In the genomic region with DNA sequence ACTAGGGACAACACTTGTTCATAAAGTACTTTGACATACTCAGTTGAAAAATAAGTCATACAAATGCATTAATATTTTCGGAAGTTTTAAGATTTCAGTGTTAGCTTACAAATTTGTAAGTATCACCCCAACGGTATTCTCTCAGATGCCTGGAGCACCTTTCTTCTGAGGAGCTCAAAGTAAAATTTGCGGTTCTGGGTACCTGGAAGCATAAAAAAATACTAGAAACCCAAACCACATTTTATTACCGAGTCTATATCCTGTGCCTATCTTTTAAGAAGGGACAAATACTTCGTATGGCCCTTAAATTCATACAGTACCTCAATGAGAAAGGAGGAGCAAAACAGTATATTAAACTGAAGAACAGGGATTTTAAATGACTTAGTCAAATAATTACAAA, we compare ENCODE assay signal across 14 cellular contexts. TPM values are rescaled to one million over a fixed set of nuclear protein-coding genes. Genes with fewer than 3 reads are reported as not detected.
DNase-seq lines count a peak whose midpoint lies in the region; ATAC-seq and TF ChIP-seq lines count a peak whose summit lies in the region.
"Had no signal": no experiment of that assay in that cellular context is flagged by ENCODE, and none has a peak within 500 bp of the region (broad histone marks: within the 10 kb centered on the region; RNA-seq: fewer than 3 reads in every experiment).

No MANE protein-coding gene starts in this region.

- intact Hi-C loops in adrenal gland (cut with DNase I): no loop called here

- no peaks in the 10 kb centered on the region for H3K9me2 ChIP-seq in Loucy (replicated peaks; ENCODE audit: low read depth, low read length)

- H3K4me3 Mint-ChIP-seq in activated T-cell treated with anti-CD3 and anti-CD28 coated beads, Interleukin-2, amount 50 U/mL, for 4 hours: peak overlapping the region; percentile 55
- no peak overlapping the region for H3K4me3 Mint-ChIP-seq in endodermal cell

- no peak for ATAC-seq in activated T-cell treated with anti-CD3 and anti-CD28 coated beads, Interleukin-2, amount 50 U/mL, for 4 hours

- peaks cover 27% of the 10 kb centered on the region for H3K36me3 Mint-ChIP-seq in activated T-cell treated with anti-CD3 and anti-CD28 coated beads, Interleukin-2, amount 50 U/mL, for 4 hours (ENCODE audit: insufficient read depth)
- H3K36me3 Mint-ChIP-seq in endodermal cell (ENCODE audit: low read depth): peaks cover 39% of the 10 kb centered on the region

- H3K4me1 Mint-ChIP-seq in activated T-cell treated with anti-CD3 and anti-CD28 coated beads, Interleukin-2, amount 50 U/mL, for 4 hours (ENCODE audit: low read depth): peaks cover 60% of the 10 kb centered on the region
- H3K4me1 Mint-ChIP-seq in endodermal cell: peaks cover 28% of the 10 kb centered on the region

- peaks cover 35% of the 10 kb centered on the region for H3K36me3 ChIP-seq in Loucy (ENCODE audit: insufficient read depth, low read length)
- peaks cover 72% of the 10 kb centered on the region for H3K36me3 ChIP-seq in endodermal cell (ENCODE audit: control insufficient read depth, insufficient read depth, low read length)
- H3K36me3 ChIP-seq in smooth muscle cell (ENCODE audit: low read depth): no peaks in the 10 kb centered on the region
- peaks cover 78% of the 10 kb centered on the region for H3K36me3 ChIP-seq in SJCRH30
- H3K36me3 ChIP-seq in adrenal gland (replicated peaks in 1 of 2): peaks cover 0 to 13% of the 10 kb centered on the region in 2 donors

- H4K20me1 ChIP-seq in Loucy (ENCODE audit: insufficient read depth, low read length, poor library complexity, severe bottlenecking) (peaks cover 94% of the 10 kb centered on the region), smooth muscle cell (ENCODE audit: low read depth) (peaks cover 98% of the 10 kb centered on the region)

- no peaks in the 10 kb centered on the region for H3K27me3 ChIP-seq in Loucy (ENCODE audit: insufficient read depth, low read length, poor library complexity, severe bottlenecking)
- H3K27me3 ChIP-seq in endodermal cell (ENCODE audit: control insufficient read depth, insufficient read depth, low read length, poor library complexity, severe bottlenecking): no peaks in the 10 kb centered on the region
- no peaks in the 10 kb centered on the region for H3K27me3 ChIP-seq in smooth muscle cell (ENCODE audit: low read depth)
- H3K27me3 ChIP-seq in SJCRH30: no peaks in the 10 kb centered on the region
- no peaks in the 10 kb centered on the region for H3K27me3 ChIP-seq in adrenal gland
- H3K27me3 ChIP-seq: sigmoid colon had no signal

- no peak overlapping the region for H2AFZ ChIP-seq in Loucy (ENCODE audit: low read length)
- H2AFZ ChIP-seq in smooth muscle cell (ENCODE audit: low read depth): no peak overlapping the region

- H3K79me2 ChIP-seq in Loucy (ENCODE audit: insufficient read depth, low read length) (peaks cover 99% of the 10 kb centered on the region), smooth muscle cell (ENCODE audit: low read depth) (peaks cover 98% of the 10 kb centered on the region)

- 0 out of 2 replicates have a peak, but pooled peaks cover 14% of the 10 kb centered on the region for H3F3A ChIP-seq in Loucy (ENCODE audit: low read depth)
- H3F3A ChIP-seq in smooth muscle cell (ENCODE audit: low read depth): peaks cover 17% of the 10 kb centered on the region

- TF ChIP-seq CTCF in Loucy (conservative IDR thresholded peaks at IDR 0.05; ENCODE audit: low read length) (no peak), endodermal cell (conservative IDR thresholded peaks at IDR 0.05) (no peak), smooth muscle cell (IDR thresholded peaks at IDR 0.05; ENCODE audit: borderline replicate concordance, insufficient read depth, poor library complexity, severe bottlenecking) (no peak), adrenal gland (IDR thresholded peaks at IDR 0.05) (no peak)

- no peak for DNase-seq in activated T-cell treated with anti-CD3 and anti-CD28 coated beads, Interleukin-2, amount 50 U/mL, for 4 hours
- DNase-seq in activated T-cell treated with anti-CD3 and anti-CD28 coated beads for 4 hours: no peak
- DNase-seq in endodermal cell: no peak
- no peak for DNase-seq in smooth muscle cell (lab: John Stamatoyannopoulos, UW; ENCODE audit: unreplicated experiment)
- DNase-seq in SJCRH30: no peak
- no peak for DNase-seq in adrenal gland
- DNase-seq in DMS153 treated with DMSO at 0.1 percent for 48 hours (lab: John Stamatoyannopoulos, UW; ENCODE audit: unreplicated experiment): no peak
- DNase-seq: activated CD8-positive, alpha-beta memory T cell treated with anti-CD3 and anti-CD28 coated beads, Interleukin-2, amount 50 U/mL, for 4 hours; anterior cingulate cortex; left ventricle myocardium inferior; SIG-M5; sigmoid colon; stimulated activated naive CD4-positive, alpha-beta T cell had no signal

- H3K9me3 Mint-ChIP-seq in activated T-cell treated with anti-CD3 and anti-CD28 coated beads, Interleukin-2, amount 50 U/mL, for 4 hours: no peaks in the 10 kb centered on the region
- peaks cover 3% of the 10 kb centered on the region for H3K9me3 Mint-ChIP-seq in endodermal cell

- peaks cover 46% of the 10 kb centered on the region for H3K4me1 ChIP-seq in Loucy (ENCODE audit: insufficient read depth, low read length, poor library complexity, severe bottlenecking)
- peaks cover 9% of the 10 kb centered on the region for H3K4me1 ChIP-seq in endodermal cell (ENCODE audit: control insufficient read depth, insufficient read depth, low read length)
- peaks cover 26% of the 10 kb centered on the region for H3K4me1 ChIP-seq in smooth muscle cell (ENCODE audit: low read depth)
- H3K4me1 ChIP-seq in SJCRH30: no peaks in the 10 kb centered on the region
- H3K4me1 ChIP-seq in adrenal gland (replicated peaks in 1 of 2): peaks cover 9 to 43% of the 10 kb centered on the region in 2 donors

- H3K27ac Mint-ChIP-seq in endodermal cell: no peak overlapping the region

- H3K4me2 ChIP-seq in Loucy (ENCODE audit: low read depth, low read length, poor library complexity, severe bottlenecking): peak overlapping the region; percentile 72
- peak overlapping the region; percentile 48 for H3K4me2 ChIP-seq in smooth muscle cell

- H3K27ac ChIP-seq in endodermal cell (ENCODE audit: low read depth, low read length): no peak overlapping the region
- H3K27ac ChIP-seq in smooth muscle cell (ENCODE audit: low read depth): peak overlapping the region; percentile 60
- H3K27ac ChIP-seq in SJCRH30: no peak overlapping the region
- no peak overlapping the region for H3K27ac ChIP-seq in adrenal gland
- H3K27ac ChIP-seq: left ventricle myocardium inferior had no signal

- H3K4me3 ChIP-seq in Loucy (ENCODE audit: low read length, poor library complexity, severe bottlenecking): peak overlapping the region; percentile 48
- peak overlapping the region; percentile 3 for H3K4me3 ChIP-seq in endodermal cell (ENCODE audit: low read length)
- no peak overlapping the region for H3K4me3 ChIP-seq in smooth muscle cell
- H3K4me3 ChIP-seq in SJCRH30: no peak overlapping the region
- H3K4me3 ChIP-seq in adrenal gland: no peak overlapping the region
- H3K4me3 ChIP-seq: left ventricle myocardium inferior, sigmoid colon had no signal

- H3K9me3 ChIP-seq in Loucy (ENCODE audit: insufficient read depth, low read depth, low read length) (no peaks in the 10 kb centered on the region), endodermal cell (ENCODE audit: control insufficient read depth, low read length) (peaks cover 5% of the 10 kb centered on the region), smooth muscle cell (replicated peaks; ENCODE audit: low read depth) (no peaks in the 10 kb centered on the region), SJCRH30 (replicated peaks) (no peaks in the 10 kb centered on the region), adrenal gland (replicated peaks in 1 of 3) (no peaks in the 10 kb centered on the region)
- H3K9me3 ChIP-seq: left ventricle myocardium inferior, sigmoid colon had no signal

- H3K27me3 Mint-ChIP-seq in activated T-cell treated with anti-CD3 and anti-CD28 coated beads, Interleukin-2, amount 50 U/mL, for 4 hours (ENCODE audit: low read depth): no peaks in the 10 kb centered on the region
- H3K27me3 Mint-ChIP-seq in endodermal cell (ENCODE audit: insufficient read depth): no peaks in the 10 kb centered on the region

- 91 to 100% methylated on average over 3 to 5 of the region's 5 CpGs for WGBS in endodermal cell (ENCODE audit: insufficient coverage in 1 of 2, insufficient read length in 1 of 2), 2 experiments
- WGBS in smooth muscle cell (ENCODE audit: low lambda C conversion rate): 93% methylated on average over 5 of the region's 5 CpGs
- 84 to 93% (median 88%) methylated on average over 5 of the region's 5 CpGs for WGBS in adrenal gland, 4 donors

- TF ChIP-seq POLR2A in adrenal gland (IDR thresholded peaks at IDR 0.05): no peak

- H3K9ac ChIP-seq in Loucy (ENCODE audit: low read depth, low read length, poor library complexity, severe bottlenecking) (no peak overlapping the region), endodermal cell (ENCODE audit: extremely low read depth, low read length, poor library complexity, severe bottlenecking) (no peak overlapping the region), smooth muscle cell (ENCODE audit: low read depth) (no peak overlapping the region)

RNA-seq across cellular contexts. Expression of gene SRSF4, which starts 10.2 kb away (rescaled TPM):
- 100 to 1,000 TPM; 104 to 109 (median 106) TPM for total RNA-seq in activated T-cell treated with anti-CD3 and anti-CD28 coated beads, Interleukin-2, amount 50 U/mL, for 4 hours
- 100 to 1,000 TPM in 1 of 2 donors, 10 to 100 TPM in 1; 89.1 to 107 TPM for total RNA-seq in endodermal cell
- 101 TPM for polyA plus RNA-seq in endodermal cell (2013, experiment 1 of 2)
- 85.0 TPM for polyA plus RNA-seq in endodermal cell (2013, experiment 2 of 2)
- total RNA-seq in smooth muscle cell: 50.1 and 53.9 TPM in 2 replicates
- 92.5 and 98.7 TPM in 2 replicates for polyA plus RNA-seq in smooth muscle cell
- 93.6 and 102 TPM in 2 replicates for total RNA-seq in SJCRH30 (2014; rRNA removed; shearing (Covaris generic))
- total RNA-seq in adrenal gland: 10 to 100 TPM; 35.1 to 77.4 (median 51.1) TPM
- 100 to 1,000 TPM in 2 of 3 donors, 10 to 100 TPM in 1; 77.0 to 120 (median 118) TPM for polyA plus RNA-seq in adrenal gland

RNA-seq across cellular contexts. Expression of gene TMEM200B, which starts 47.8 kb away (rescaled TPM):
- total RNA-seq in activated T-cell treated with anti-CD3 and anti-CD28 coated beads, Interleukin-2, amount 50 U/mL, for 4 hours: 1 to 10 TPM in 2 of 3 donors, under 1 TPM in 1; 0.61 to 1.7 (median 1.0) TPM
- total RNA-seq in endodermal cell (10 to 100 TPM; 36.0 to 49.4 TPM), smooth muscle cell (20.5 and 23.8 TPM in 2 replicates), adrenal gland (10 to 100 TPM in 2 of 8 donors, 1 to 10 TPM in 6; 1.8 to 13.3 (median 6.2) TPM)
- polyA plus RNA-seq in endodermal cell (2013, experiment 1 of 2): 8.4 TPM
- 8.4 TPM for polyA plus RNA-seq in endodermal cell (2013, experiment 2 of 2)
- polyA plus RNA-seq in smooth muscle cell (32.3 and 33.2 TPM in 2 replicates), adrenal gland (1 to 10 TPM; 1.8 to 3.3 (median 2.4) TPM)
- total RNA-seq in SJCRH30 (2014; rRNA removed; shearing (Covaris generic)): 1.0 and 1.3 TPM in 2 replicates

RNA-seq across cellular contexts. Expression of gene MECR, which starts 59.2 kb away (rescaled TPM):
- total RNA-seq in activated T-cell treated with anti-CD3 and anti-CD28 coated beads, Interleukin-2, amount 50 U/mL, for 4 hours: 10 to 100 TPM; 29.8 to 35.4 (median 32.6) TPM
- 10 to 100 TPM; 33.3 to 38.2 TPM for total RNA-seq in endodermal cell
- 35.9 TPM for polyA plus RNA-seq in endodermal cell (2013, experiment 1 of 2)
- 30.3 TPM for polyA plus RNA-seq in endodermal cell (2013, experiment 2 of 2)
- total RNA-seq in smooth muscle cell: 11.6 and 17.7 TPM in 2 replicates
- polyA plus RNA-seq in smooth muscle cell: 39.8 and 43.8 TPM in 2 replicates
- 18.9 and 25.4 TPM in 2 replicates for total RNA-seq in SJCRH30 (2014; rRNA removed; shearing (Covaris generic))
- total RNA-seq in adrenal gland: 10 to 100 TPM; 26.1 to 53.1 (median 31.8) TPM
- polyA plus RNA-seq in adrenal gland: 10 to 100 TPM; 27.4 to 49.0 (median 35.3) TPM

Comparison
In these comparisons a context has a peak if more than half of its experiments do, and no peak if none do; other contexts are left out.
1. H3K4me3 ChIP-seq: peak in Loucy (single experiment) and endodermal cell (single experiment); none in smooth muscle cell (single experiment), SJCRH30 (single experiment) and adrenal gland (0 of 4).